28 cellular contexts compared by ENCODE assay signal in genomic region chr16:88515405-88515804, GRCh38.
"Had no signal": no experiment of that assay in that cellular context is flagged by ENCODE, and none has a peak within 500 bp of the region (broad histone marks: within the 10 kb centered on the region; RNA-seq: fewer than 3 reads in every experiment).

No MANE protein-coding gene starts in this region.

- DNase-seq: immature natural killer cell; kidney; left colon; left ventricle myocardium inferior; mesendoderm; midbrain; mucosa of descending colon; naive thymus-derived CD4-positive, alpha-beta T cell; nucleus accumbens; posterior cingulate gyrus; right lobe of liver; stimulated activated CD4-positive, alpha-beta T cell treated with anti-CD3 and anti-CD28 coated beads, Interleukin-1b, Interleukin-23, amount 100 ng/mL, for 48 hours; stimulated activated CD4-positive, alpha-beta T cell treated with anti-CD3 and anti-CD28 coated beads, Interleukin-2, amount 100 ng/mL, for 48 hours; stimulated activated CD4-positive, alpha-beta T cell treated with anti-CD3 and anti-CD28 coated beads, Interleukin-4, amount 100 ng/mL, for 4 hours; stimulated activated CD8-positive, alpha-beta memory T cell treated with anti-CD3 and anti-CD28 coated beads, Interleukin-4, amount 100 ng/mL, for 48 hours; stimulated activated naive CD4-positive, alpha-beta T cell treated with Interleukin-2 at 50 U/mL for 16 hours; stimulated activated naive CD8-positive, alpha-beta T cell treated with anti-CD3 and anti-CD28 coated beads, Interleukin-15, amount 100 ng/mL, for 72 hours; substantia nigra; transverse colon had no signal

- H3K36me3 Mint-ChIP-seq: natural killer cell treated with Interleukin-12 subunit alpha and Interleukin-12 subunit beta and Interleukin-15 and Interleukin-18, amount 100 ng/mL, for 72 hours had no signal

- H3K27ac Mint-ChIP-seq: natural killer cell treated with Interleukin-12 subunit alpha and Interleukin-12 subunit beta and Interleukin-15 and Interleukin-18, amount 100 ng/mL, for 72 hours; stimulated activated memory B cell treated with anti-CD40 and anti-IgM and Interleukin-4, amounts not matched to agents 10 μg/mL and 1 μg/mL and 100 μg/mL, for 72 hours had no signal

- H3K4me2 ChIP-seq: smooth muscle cell had no signal

- H3K9me3 Mint-ChIP-seq: immature natural killer cell had no signal

- H3K27me3 ChIP-seq: pancreas, right atrium auricular region, right lobe of liver, transverse colon, upper lobe of left lung, vagina had no signal

- ATAC-seq: left colon; mucosa of descending colon; naive thymus-derived CD4-positive, alpha-beta T cell; natural killer cell treated with Interleukin-12 subunit alpha and Interleukin-12 subunit beta and Interleukin-15 and Interleukin-18, amount 100 ng/mL, for 72 hours; pancreas; stimulated activated memory B cell treated with anti-CD40 and anti-IgM and Interleukin-4, amounts not matched to agents 10 μg/mL and 1 μg/mL and 100 μg/mL, for 72 hours; stimulated activated naive CD8-positive, alpha-beta T cell treated with anti-CD3 and anti-CD28 coated beads, Interleukin-15, amount 100 ng/mL, for 72 hours had no signal

- H3K9me3 ChIP-seq: left ventricle myocardium inferior, mucosa of descending colon, pancreas, right atrium auricular region, right lobe of liver, transverse colon, upper lobe of left lung, vagina had no signal

- H3K4me1 ChIP-seq: left ventricle myocardium inferior, right atrium auricular region, right lobe of liver, transverse colon, upper lobe of left lung, vagina had no signal

- H3K4me1 Mint-ChIP-seq: stimulated activated memory B cell treated with anti-CD40 and anti-IgM and Interleukin-4, amounts not matched to agents 10 μg/mL and 1 μg/mL and 100 μg/mL, for 72 hours; stimulated activated naive CD8-positive, alpha-beta T cell treated with anti-CD3 and anti-CD28 coated beads, Interleukin-15, amount 100 ng/mL, for 72 hours had no signal

- H3K4me3 ChIP-seq: left ventricle myocardium inferior, lung, mucosa of descending colon, pancreas, right atrium auricular region, right lobe of liver, smooth muscle cell, transverse colon, upper lobe of left lung, vagina had no signal

- FAIRE-seq: islet of Langerhans, kidney, pancreas had no signal

- H3K27ac ChIP-seq: left ventricle myocardium inferior, pancreas, right atrium auricular region, right lobe of liver, transverse colon, upper lobe of left lung, vagina had no signal

- H3K36me3 ChIP-seq: left ventricle myocardium inferior, pancreas, right atrium auricular region, right lobe of liver, transverse colon, upper lobe of left lung, vagina had no signal

- H3K4me3 Mint-ChIP-seq: immature natural killer cell; naive thymus-derived CD4-positive, alpha-beta T cell; natural killer cell treated with Interleukin-12 subunit alpha and Interleukin-12 subunit beta and Interleukin-15 and Interleukin-18, amount 100 ng/mL, for 72 hours; stimulated activated memory B cell treated with anti-CD40 and anti-IgM and Interleukin-4, amounts not matched to agents 10 μg/mL and 1 μg/mL and 100 μg/mL, for 72 hours; stimulated activated naive CD8-positive, alpha-beta T cell treated with anti-CD3 and anti-CD28 coated beads, Interleukin-15, amount 100 ng/mL, for 72 hours had no signal

- H3K27me3 Mint-ChIP-seq: naive thymus-derived CD4-positive, alpha-beta T cell; natural killer cell treated with Interleukin-12 subunit alpha and Interleukin-12 subunit beta and Interleukin-15 and Interleukin-18, amount 100 ng/mL, for 72 hours; stimulated activated memory B cell treated with anti-CD40 and anti-IgM and Interleukin-4, amounts not matched to agents 10 μg/mL and 1 μg/mL and 100 μg/mL, for 72 hours; stimulated activated naive CD8-positive, alpha-beta T cell treated with anti-CD3 and anti-CD28 coated beads, Interleukin-15, amount 100 ng/mL, for 72 hours had no signal
